ENCODE assay signal across 1 cellular context in the genomic region with DNA sequence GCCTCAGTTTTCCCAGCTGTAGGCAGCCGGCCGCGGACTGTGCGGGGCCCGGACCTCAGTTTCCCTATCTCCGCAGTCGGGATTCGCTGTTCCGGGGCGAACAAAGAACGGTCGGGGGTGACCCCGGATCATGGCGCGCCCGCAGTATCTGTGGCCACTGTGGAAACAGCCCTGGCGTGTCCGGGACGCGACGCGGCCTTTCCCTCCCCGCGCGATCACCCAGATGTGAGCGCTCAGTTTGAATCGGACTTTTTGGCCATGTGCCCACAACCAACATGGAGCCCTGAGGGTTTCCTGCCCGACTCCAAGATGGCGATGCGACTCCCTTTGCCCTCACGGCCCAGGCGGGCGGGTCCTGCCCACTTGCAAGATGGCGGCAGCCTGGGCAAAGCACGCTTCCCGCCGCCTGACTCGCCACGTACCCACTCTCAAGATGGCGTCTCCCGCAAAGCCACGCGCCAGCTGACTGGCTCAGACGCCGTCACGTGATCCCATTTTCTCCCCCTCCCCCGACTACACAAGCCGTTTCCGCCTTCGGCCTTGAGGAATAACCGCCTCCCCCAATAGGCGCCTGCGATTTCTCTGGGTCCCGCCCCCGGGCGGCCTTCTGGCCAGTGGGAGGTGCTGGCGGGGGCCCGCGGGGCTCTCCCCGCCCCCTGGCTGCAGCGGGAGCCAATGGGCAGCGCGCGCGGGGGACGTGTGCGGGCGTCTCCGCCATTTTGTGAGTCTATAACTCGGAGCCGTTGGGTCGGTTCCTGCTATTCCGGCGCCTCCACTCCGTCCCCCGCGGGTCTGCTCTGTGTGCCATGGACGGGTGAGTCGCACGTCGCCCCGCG.
TF ChIP-seq lines count a peak whose summit lies in the region.

A gene (plus strand): TSS at position 761 of the 836 bp plus-strand sequence. CDS start 46 bp downstream, at position 807.

TF ChIP-seq in A549, 52 proteins besides CTCF, POLR2A, EP300 and RAD21 (continued from another document):
- TF ChIP-seq, protein P1, sequence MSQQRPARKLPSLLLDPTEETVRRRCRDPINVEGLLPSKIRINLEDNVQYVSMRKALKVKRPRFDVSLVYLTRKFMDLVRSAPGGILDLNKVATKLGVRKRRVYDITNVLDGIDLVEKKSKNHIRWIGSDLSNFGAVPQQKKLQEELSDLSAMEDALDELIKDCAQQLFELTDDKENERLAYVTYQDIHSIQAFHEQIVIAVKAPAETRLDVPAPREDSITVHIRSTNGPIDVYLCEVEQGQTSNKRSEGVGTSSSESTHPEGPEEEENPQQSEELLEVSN (IDR thresholded peaks at IDR 0.05; ENCODE audit: borderline replicate concordance, low read depth) = no peak; the same call in 1 of the 2 replicates
- TF ChIP-seq FOXS1 (CRISPR knock-in tag; IDR thresholded peaks at IDR 0.05) (no peak), ZNF302 (CRISPR knock-in tag; IDR thresholded peaks at IDR 0.05) (no peak), MAZ (IDR thresholded peaks at IDR 0.05; ENCODE audit: borderline replicate concordance, low read depth, low read length) (no peak), CBX2 (IDR thresholded peaks at IDR 0.05; ENCODE audit: borderline replicate concordance, low read depth) (no peak), RARB (CRISPR knock-in tag; IDR thresholded peaks at IDR 0.05) (no peak), ZC3H11A (IDR thresholded peaks at IDR 0.05) (no peak), NFE2L2 (conservative IDR thresholded peaks at IDR 0.05; ENCODE audit: low read length) (no peak), HDAC2 (IDR thresholded peaks at IDR 0.05) (no peak), FOSB (CRISPR knock-in tag; IDR thresholded peaks at IDR 0.05) (no peak), POLR2AphosphoS2 (conservative IDR thresholded peaks at IDR 0.05; ENCODE audit: low read length) (no peak), SREBF2 (IDR thresholded peaks at IDR 0.05) (no peak), NPAS2 (CRISPR knock-in tag; IDR thresholded peaks at IDR 0.05; ENCODE audit: borderline replicate concordance) (peak; percentile 75; the same call in 1 of the 2 replicates), KDM5A (IDR thresholded peaks at IDR 0.05) (no peak), HOXB5 (CRISPR knock-in tag; IDR thresholded peaks at IDR 0.05) (peak; percentile 76), BHLHE40 (IDR thresholded peaks at IDR 0.05; ENCODE audit: low read depth, low read length) (no peak), ZFP36 (IDR thresholded peaks at IDR 0.05; ENCODE audit: borderline replicate concordance, partially characterized antibody) (no peak), CEBPB (IDR thresholded peaks at IDR 0.05) (no peak), HOXB13 (CRISPR knock-in tag; IDR thresholded peaks at IDR 0.05; ENCODE audit: low read depth) (0 out of 2 replicates have a peak, but pooled peaks have one; percentile 46), HEYL (CRISPR knock-in tag; IDR thresholded peaks at IDR 0.05) (no peak), TP53 (CRISPR knock-in tag; IDR thresholded peaks at IDR 0.05) (no peak), CHD2 (IDR thresholded peaks at IDR 0.05; ENCODE audit: low read length, partially characterized antibody) (no peak), JUNB (IDR thresholded peaks at IDR 0.05) (no peak), RNF2 (IDR thresholded peaks at IDR 0.05; ENCODE audit: borderline replicate concordance, low read depth) (no peak), ESRRA (IDR thresholded peaks at IDR 0.05; ENCODE audit: borderline replicate concordance, low read length) (no peak)
- TF ChIP-seq, protein P2, sequence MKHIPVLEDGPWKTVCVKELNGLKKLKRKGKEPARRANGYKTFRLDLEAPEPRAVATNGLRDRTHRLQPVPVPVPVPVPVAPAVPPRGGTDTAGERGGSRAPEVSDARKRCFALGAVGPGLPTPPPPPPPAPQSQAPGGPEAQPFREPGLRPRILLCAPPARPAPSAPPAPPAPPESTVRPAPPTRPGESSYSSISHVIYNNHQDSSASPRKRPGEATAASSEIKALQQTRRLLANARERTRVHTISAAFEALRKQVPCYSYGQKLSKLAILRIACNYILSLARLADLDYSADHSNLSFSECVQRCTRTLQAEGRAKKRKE (CRISPR knock-in tag; IDR thresholded peaks at IDR 0.05; ENCODE audit: low read depth) = no peak
- TF ChIP-seq, protein P3, sequence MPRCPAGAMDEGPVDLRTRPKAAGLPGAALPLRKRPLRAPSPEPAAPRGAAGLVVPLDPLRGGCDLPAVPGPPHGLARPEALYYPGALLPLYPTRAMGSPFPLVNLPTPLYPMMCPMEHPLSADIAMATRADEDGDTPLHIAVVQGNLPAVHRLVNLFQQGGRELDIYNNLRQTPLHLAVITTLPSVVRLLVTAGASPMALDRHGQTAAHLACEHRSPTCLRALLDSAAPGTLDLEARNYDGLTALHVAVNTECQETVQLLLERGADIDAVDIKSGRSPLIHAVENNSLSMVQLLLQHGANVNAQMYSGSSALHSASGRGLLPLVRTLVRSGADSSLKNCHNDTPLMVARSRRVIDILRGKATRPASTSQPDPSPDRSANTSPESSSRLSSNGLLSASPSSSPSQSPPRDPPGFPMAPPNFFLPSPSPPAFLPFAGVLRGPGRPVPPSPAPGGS (IDR thresholded peaks at IDR 0.05) = peak; percentile 83; the same call in 1 of the 3 replicates
- TF ChIP-seq, protein P4, sequence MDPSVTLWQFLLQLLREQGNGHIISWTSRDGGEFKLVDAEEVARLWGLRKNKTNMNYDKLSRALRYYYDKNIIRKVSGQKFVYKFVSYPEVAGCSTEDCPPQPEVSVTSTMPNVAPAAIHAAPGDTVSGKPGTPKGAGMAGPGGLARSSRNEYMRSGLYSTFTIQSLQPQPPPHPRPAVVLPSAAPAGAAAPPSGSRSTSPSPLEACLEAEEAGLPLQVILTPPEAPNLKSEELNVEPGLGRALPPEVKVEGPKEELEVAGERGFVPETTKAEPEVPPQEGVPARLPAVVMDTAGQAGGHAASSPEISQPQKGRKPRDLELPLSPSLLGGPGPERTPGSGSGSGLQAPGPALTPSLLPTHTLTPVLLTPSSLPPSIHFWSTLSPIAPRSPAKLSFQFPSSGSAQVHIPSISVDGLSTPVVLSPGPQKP (IDR thresholded peaks at IDR 0.05; ENCODE audit: low read depth, low read length) = no peak
- TF ChIP-seq, protein P5, sequence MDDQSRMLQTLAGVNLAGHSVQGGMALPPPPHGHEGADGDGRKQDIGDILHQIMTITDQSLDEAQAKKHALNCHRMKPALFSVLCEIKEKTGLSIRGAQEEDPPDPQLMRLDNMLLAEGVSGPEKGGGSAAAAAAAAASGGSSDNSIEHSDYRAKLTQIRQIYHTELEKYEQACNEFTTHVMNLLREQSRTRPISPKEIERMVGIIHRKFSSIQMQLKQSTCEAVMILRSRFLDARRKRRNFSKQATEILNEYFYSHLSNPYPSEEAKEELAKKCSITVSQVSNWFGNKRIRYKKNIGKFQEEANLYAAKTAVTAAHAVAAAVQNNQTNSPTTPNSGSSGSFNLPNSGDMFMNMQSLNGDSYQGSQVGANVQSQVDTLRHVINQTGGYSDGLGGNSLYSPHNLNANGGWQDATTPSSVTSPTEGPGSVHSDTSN (IDR thresholded peaks at IDR 0.05) = peak; percentile 54; the same call in 1 of the 2 replicates
- TF ChIP-seq, protein P6, sequence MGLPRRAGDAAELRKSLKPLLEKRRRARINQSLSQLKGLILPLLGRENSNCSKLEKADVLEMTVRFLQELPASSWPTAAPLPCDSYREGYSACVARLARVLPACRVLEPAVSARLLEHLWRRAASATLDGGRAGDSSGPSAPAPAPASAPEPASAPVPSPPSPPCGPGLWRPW (IDR thresholded peaks at IDR 0.05) = no peak
- TF ChIP-seq, protein P7, sequence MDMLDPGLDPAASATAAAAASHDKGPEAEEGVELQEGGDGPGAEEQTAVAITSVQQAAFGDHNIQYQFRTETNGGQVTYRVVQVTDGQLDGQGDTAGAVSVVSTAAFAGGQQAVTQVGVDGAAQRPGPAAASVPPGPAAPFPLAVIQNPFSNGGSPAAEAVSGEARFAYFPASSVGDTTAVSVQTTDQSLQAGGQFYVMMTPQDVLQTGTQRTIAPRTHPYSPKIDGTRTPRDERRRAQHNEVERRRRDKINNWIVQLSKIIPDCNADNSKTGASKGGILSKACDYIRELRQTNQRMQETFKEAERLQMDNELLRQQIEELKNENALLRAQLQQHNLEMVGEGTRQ (IDR thresholded peaks at IDR 0.05) = peak; percentile 98
